10 cellular contexts compared by ENCODE assay signal in the genomic region with DNA sequence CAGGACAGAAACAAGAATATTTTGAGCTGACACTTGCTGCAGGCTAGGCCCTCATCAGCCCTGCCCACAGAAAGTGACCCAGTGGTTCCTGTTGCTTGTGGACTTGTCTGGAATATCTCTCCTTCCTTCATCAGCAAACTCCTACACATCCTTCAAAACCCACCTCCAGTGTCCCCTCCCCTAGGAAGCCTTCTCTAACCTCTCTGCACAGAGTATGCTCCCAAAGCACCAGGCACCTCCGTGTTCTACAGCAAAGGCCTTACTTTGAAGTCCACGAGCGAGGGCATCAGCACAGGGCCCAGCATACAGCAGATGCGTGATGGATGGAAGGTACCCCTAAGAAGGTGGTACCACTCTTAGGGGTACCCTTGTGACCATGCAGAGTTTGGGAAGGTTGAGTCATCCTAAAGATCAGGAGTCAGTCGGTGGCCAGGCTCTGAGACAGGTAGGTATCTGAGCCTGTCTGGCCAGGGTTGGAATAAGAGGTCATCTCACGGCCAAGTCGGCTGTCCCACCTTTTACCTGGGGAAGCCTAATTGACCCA. TPM values are rescaled to one million over a fixed set of nuclear protein-coding genes. Genes with fewer than 3 reads are reported as not detected.
A peak's percentile ranks its signal among the peaks of the same experiment; 100 is the strongest.
DNase-seq lines count a peak whose midpoint lies in the region; ATAC-seq, FAIRE-seq and TF ChIP-seq lines count a peak whose summit lies in the region.
"Had no signal": no experiment of that assay in that cellular context is flagged by ENCODE, and none has a peak within 500 bp of the region (broad histone marks: within the 10 kb centered on the region; RNA-seq: fewer than 3 reads in every experiment).

No MANE protein-coding gene starts in this region.

- peak; percentile 50 for FAIRE-seq in bronchial epithelial cell (lab: Jason Lieb, UNC)

- no peak for ATAC-seq in CD4-positive, CD25-positive, alpha-beta regulatory T cell (ENCODE audit: low read depth in 2 of 2)
- no peak for ATAC-seq in GM18868 (IDR thresholded peaks at IDR 0.05; ENCODE audit: unreplicated experiment)
- no peak for ATAC-seq in HG03565 (IDR thresholded peaks at IDR 0.05; ENCODE audit: unreplicated experiment)

- peak overlapping the region; percentile 76 to 91 (median 86) for H3K4me3 Mint-ChIP-seq in CD4-positive, CD25-positive, alpha-beta regulatory T cell
- H3K4me3 Mint-ChIP-seq in nephron progenitor cell: peak overlapping the region; percentile 86

- no peaks in the 10 kb centered on the region for H3K27me3 ChIP-seq in CD4-positive, CD25-positive, alpha-beta regulatory T cell (ENCODE audit: control insufficient read depth, insufficient read depth, low read length)
- H3K27me3 ChIP-seq in bronchial epithelial cell (ENCODE audit: control insufficient read depth, insufficient read depth, low read length): no peaks in the 10 kb centered on the region

- no peaks in the 10 kb centered on the region for H3K36me3 ChIP-seq in CD4-positive, CD25-positive, alpha-beta regulatory T cell (ENCODE audit: control insufficient read depth, insufficient read depth, low read length)
- H3K36me3 ChIP-seq in KOPT-K1 (ENCODE audit: insufficient read depth, low read length) (no peaks in the 10 kb centered on the region), bronchial epithelial cell (ENCODE audit: control insufficient read depth, insufficient read depth, low read length) (no peaks in the 10 kb centered on the region)

- H3K27ac ChIP-seq in CD4-positive, CD25-positive, alpha-beta regulatory T cell (ENCODE audit: insufficient read depth, low read length, poor library complexity, severe bottlenecking): peak overlapping the region; percentile 93
- peak overlapping the region; percentile 74 for H3K27ac ChIP-seq in KOPT-K1 (ENCODE audit: low read depth, low read length, poor library complexity, severe bottlenecking)

- H3K4me1 Mint-ChIP-seq in CD4-positive, CD25-positive, alpha-beta regulatory T cell: peaks cover 23 to 88% (median 59%) of the 10 kb centered on the region in 4 donors
- H3K4me1 Mint-ChIP-seq in nephron progenitor cell: peaks cover 77% of the 10 kb centered on the region

- no peaks in the 10 kb centered on the region for H3K9me3 Mint-ChIP-seq in CD4-positive, CD25-positive, alpha-beta regulatory T cell
- no peaks in the 10 kb centered on the region for H3K9me3 Mint-ChIP-seq in nephron progenitor cell

- H3K9me3 ChIP-seq in CD4-positive, CD25-positive, alpha-beta regulatory T cell (ENCODE audit: control insufficient read depth in 2 of 2, low read length in 2 of 2): no peaks in the 10 kb centered on the region
- no peaks in the 10 kb centered on the region for H3K9me3 ChIP-seq in KOPT-K1 (ENCODE audit: insufficient read depth, low read length, poor library complexity, severe bottlenecking)

- no peak for TF ChIP-seq CTCF in bronchial epithelial cell (IDR thresholded peaks at IDR 0.05; ENCODE audit: insufficient read depth, low read length, severe bottlenecking)
- TF ChIP-seq CTCF in nephron progenitor cell (IDR thresholded peaks at IDR 0.05): no peak

- no peaks in the 10 kb centered on the region for H3K27me3 Mint-ChIP-seq in CD4-positive, CD25-positive, alpha-beta regulatory T cell
- peaks cover 33% of the 10 kb centered on the region for H3K27me3 Mint-ChIP-seq in nephron progenitor cell (ENCODE audit: low read depth, poor library complexity)

- peak overlapping the region; percentile 83 to 96 (median 94) for H3K27ac Mint-ChIP-seq in CD4-positive, CD25-positive, alpha-beta regulatory T cell
- H3K27ac Mint-ChIP-seq in nephron progenitor cell: peak overlapping the region; percentile 38

- H3K36me3 Mint-ChIP-seq in CD4-positive, CD25-positive, alpha-beta regulatory T cell: no peaks in the 10 kb centered on the region
- H3K36me3 Mint-ChIP-seq in nephron progenitor cell (ENCODE audit: low read depth): peaks cover 5% of the 10 kb centered on the region

- H3K4me1 ChIP-seq in CD4-positive, CD25-positive, alpha-beta regulatory T cell (ENCODE audit: control insufficient read depth, insufficient read depth, low read length, poor library complexity, severe bottlenecking): peaks cover 72% of the 10 kb centered on the region

- DNase-seq in CD4-positive, CD25-positive, alpha-beta regulatory T cell: no peak
- DNase-seq in bronchial epithelial cell (ENCODE audit: low read depth) (no peak), nephron progenitor cell (no peak), mucosa of gallbladder (ENCODE audit: low spot score) (no peak), NCI-H1417 treated with DMSO at 0.1 percent for 48 hours (lab: John Stamatoyannopoulos, UW) (no peak)
- DNase-seq: amniotic stem cell; NK-92 treated with Interleukin-12 subunit alpha and Interleukin-12 subunit beta, amount 100 ng/mL, for 24 hours had no signal

- no peak overlapping the region for H3K4me3 ChIP-seq in CD4-positive, CD25-positive, alpha-beta regulatory T cell (ENCODE audit: low read depth, low read length)
- no peak overlapping the region for H3K4me3 ChIP-seq in bronchial epithelial cell (ENCODE audit: low read depth, low read length)

RNA-seq across cellular contexts. Expression of a gene that starts 2.0 kb away (rescaled TPM):
- 4.7 TPM for total RNA-seq in CD4-positive, CD25-positive, alpha-beta regulatory T cell
- 1 to 10 TPM; 1.9 to 4.0 (median 2.8) TPM for polyA plus RNA-seq in CD4-positive, CD25-positive, alpha-beta regulatory T cell
- total RNA-seq in bronchial epithelial cell (1.5 and 2.1 TPM in 2 replicates), mucosa of gallbladder (10.2 TPM)

RNA-seq across cellular contexts. Expression of a gene that starts 8.0 kb away (rescaled TPM):
- 0.72 TPM for total RNA-seq in CD4-positive, CD25-positive, alpha-beta regulatory T cell
- polyA plus RNA-seq in CD4-positive, CD25-positive, alpha-beta regulatory T cell: 1 to 10 TPM in 1 of 4 donors, under 1 TPM in 3; 0.26 to 1.1 (median 0.51) TPM
- total RNA-seq in bronchial epithelial cell (not detected in 2 replicates), mucosa of gallbladder (3.7 TPM)

RNA-seq across cellular contexts. Expression of a gene that starts 48.1 kb away (rescaled TPM):
- 1.8 TPM for total RNA-seq in CD4-positive, CD25-positive, alpha-beta regulatory T cell
- 1 to 10 TPM in 3 of 4 donors, under 1 TPM in 1; 0.99 to 1.4 (median 1.1) TPM for polyA plus RNA-seq in CD4-positive, CD25-positive, alpha-beta regulatory T cell
- total RNA-seq in bronchial epithelial cell: 17.6 and 23.7 TPM in 2 replicates
- 123 TPM for total RNA-seq in mucosa of gallbladder
